Comparison of ENCODE assay signal across 6 cellular contexts in genomic region chr4:166280642-166281041, GRCh38.
"Had no signal": no experiment of that assay in that cellular context is flagged by ENCODE, and none has a peak within 500 bp of the region (broad histone marks: within the 10 kb centered on the region; RNA-seq: fewer than 3 reads in every experiment).

No MANE protein-coding gene starts in this region.

- ATAC-seq: HepG2, K562 had no signal

- H3K4me3 ChIP-seq: K562 had no signal

- H3K27ac ChIP-seq: HL-60 had no signal

- DNase-seq: IMR-90, KBM-7, KG1 had no signal
